16 cellular contexts compared by ENCODE assay signal in genomic region chr9:136291306-136292025, GRCh38. TPM values are rescaled to one million over a fixed set of nuclear protein-coding genes. Genes with fewer than 3 reads are reported as not detected.
"Had no signal": no experiment of that assay in that cellular context is flagged by ENCODE, and none has a peak within 500 bp of the region (broad histone marks: within the 10 kb centered on the region; RNA-seq: fewer than 3 reads in every experiment).

No MANE protein-coding gene starts in this region.

- H3K27ac ChIP-seq: left ventricle myocardium inferior, lower lobe of right lung, parathyroid adenoma, prostate gland, right lobe of liver, suprapubic skin, thyroid gland had no signal

- H2AFZ ChIP-seq: parathyroid adenoma had no signal

- H3K27me3 ChIP-seq: dorsolateral prefrontal cortex, right lobe of liver, thyroid gland had no signal

- DNase-seq: cortex of kidney; effector CD8-positive, alpha-beta T cell; islet precursor cell; left ventricle myocardium inferior; lower lobe of right lung; natural killer cell; stimulated activated CD4-positive, alpha-beta T cell treated with anti-CD3 and anti-CD28 coated beads, Interleukin-4, amount 100 ng/mL, for 1 hour; stimulated activated CD8-positive, alpha-beta memory T cell treated with anti-CD3 and anti-CD28 coated beads, Interleukin-4, amount 100 ng/mL, for 48 hours; stimulated activated naive CD8-positive, alpha-beta T cell treated with anti-CD3 and anti-CD28 coated beads, Interleukin-15, Interleukin-2, amounts not matched to agents 100 U/mL and 50 U/mL, for 24 hours; thyroid gland had no signal

- H3K9ac ChIP-seq: parathyroid adenoma had no signal

- H3K36me3 ChIP-seq: left ventricle myocardium inferior, lower lobe of right lung, prostate gland, right lobe of liver, suprapubic skin, thyroid gland had no signal

- H3K4me3 ChIP-seq: dorsolateral prefrontal cortex, left ventricle myocardium inferior, lower lobe of right lung, prostate gland, right lobe of liver, suprapubic skin, thyroid gland had no signal

- H3K9me3 ChIP-seq: left ventricle myocardium inferior, lower lobe of right lung, prostate gland, right lobe of liver, suprapubic skin, thyroid gland had no signal

- H3K4me1 ChIP-seq: left ventricle myocardium inferior, lower lobe of right lung, parathyroid adenoma, prostate gland had no signal

RNA-seq across cellular contexts. Expression of gene CCDC187, which starts 12.4 kb away (rescaled TPM):
- polyA plus RNA-seq: fibroblast of lung had no signal
